ENCODE assay signal across 28 cellular contexts in genomic region chr5:105836263-105836662, GRCh38.
DNase-seq lines count a peak whose midpoint lies in the region; ATAC-seq, FAIRE-seq and TF ChIP-seq lines count a peak whose summit lies in the region.
"Had no signal": no experiment of that assay in that cellular context is flagged by ENCODE, and none has a peak within 500 bp of the region (broad histone marks: within the 10 kb centered on the region; RNA-seq: fewer than 3 reads in every experiment).

No MANE protein-coding gene starts in this region.

- H3F3A ChIP-seq in MM.1S (ENCODE audit: insufficient read depth, low read length) (no peaks in the 10 kb centered on the region), GM23338 (replicated peaks; ENCODE audit: low read depth) (no peaks in the 10 kb centered on the region)

- no peaks in the 10 kb centered on the region for H3K4me1 Mint-ChIP-seq in GM23338
- H3K4me1 Mint-ChIP-seq: activated T-helper 17 cell treated with anti-CD3 and anti-CD28 coated beads, Interleukin-2, amount 50 U/mL, for 72 hours had no signal

- H3K4me1 ChIP-seq in MM.1S (ENCODE audit: low read length) (no peaks in the 10 kb centered on the region), GM23338 (ENCODE audit: insufficient read depth) (no peaks in the 10 kb centered on the region)
- H3K4me1 ChIP-seq: ascending aorta, parathyroid adenoma, right lobe of liver had no signal

- FAIRE-seq in GM12892 (lab: Jason Lieb, UNC): no peak
- FAIRE-seq: H1 had no signal

- DNase-seq in LHCN-M2 (ENCODE audit: low read depth): peak; percentile 68
- peak; percentile 19 for DNase-seq in astrocyte of the spinal cord (ENCODE audit: low read depth, low spot score)
- DNase-seq in fibroblast of the aortic adventitia (ENCODE audit: low read depth): peak; percentile 74
- DNase-seq in MM.1S: no peak
- DNase-seq in DMS153 (lab: John Stamatoyannopoulos, UW): no peak
- DNase-seq in GM23338 (ENCODE audit: low spot score): no peak
- DNase-seq in GM12892 (ENCODE audit: insufficient read length): no peak
- DNase-seq: activated CD8-positive, alpha-beta memory T cell treated with anti-CD3 and anti-CD28 coated beads, Interleukin-2, amount 50 U/mL, for 48 hours; BE2C; cerebellar nuclear complex; DMS79; GF-D8; hypothalamus; left ventricle myocardium superior; midbrain; NCI-H1092 treated with DMSO at 0.1 percent for 48 hours; NCI-H2029; NCI-H748 treated with DMSO at 0.1 percent for 48 hours; right lobe of liver; stimulated activated CD4-positive, alpha-beta T cell treated with anti-CD3 and anti-CD28 coated beads, Interleukin-15, amount 100 ng/mL, for 24 hours; stimulated activated naive CD8-positive, alpha-beta T cell treated with anti-CD3 and anti-CD28 coated beads, Interleukin-15, Interleukin-2, amounts not matched to agents 100 U/mL and 50 U/mL, for 24 hours had no signal

- H3K27me3 Mint-ChIP-seq in GM23338 (ENCODE audit: insufficient read depth, low read depth, poor library complexity): peaks cover 4% of the 10 kb centered on the region
- H3K27me3 Mint-ChIP-seq: activated T-helper 17 cell treated with anti-CD3 and anti-CD28 coated beads, Interleukin-2, amount 50 U/mL, for 72 hours had no signal

- H3K9ac ChIP-seq in MM.1S (ENCODE audit: low read length): no peak overlapping the region
- H3K9ac ChIP-seq: parathyroid adenoma had no signal

- H3K36me3 ChIP-seq in MM.1S (replicated peaks; ENCODE audit: insufficient read depth, low read length): no peaks in the 10 kb centered on the region
- H3K36me3 ChIP-seq in GM23338 (ENCODE audit: insufficient read depth): no peaks in the 10 kb centered on the region; the same call in 1 of the 2 replicates
- H3K36me3 ChIP-seq: ascending aorta, BE2C, right lobe of liver had no signal

- H3K27ac ChIP-seq in MM.1S (ENCODE audit: low read length): no peak overlapping the region
- H3K27ac ChIP-seq in GM23338 (ENCODE audit: low read depth): no peak overlapping the region
- H3K27ac ChIP-seq: ascending aorta, epithelial cell of prostate, parathyroid adenoma, right lobe of liver had no signal

- H3K9me2 ChIP-seq in MM.1S (replicated peaks; ENCODE audit: insufficient read depth, low read length): no peaks in the 10 kb centered on the region
- no peaks in the 10 kb centered on the region for H3K9me2 ChIP-seq in GM23338 (ENCODE audit: insufficient read depth)

- no peaks in the 10 kb centered on the region for H3K9me3 ChIP-seq in MM.1S (replicated peaks; ENCODE audit: insufficient read depth, low read length)
- H3K9me3 ChIP-seq: ascending aorta, BE2C, right lobe of liver had no signal

- in situ Hi-C loops in astrocyte of the spinal cord (cut with HindIII; ENCODE audit: low sequenced_read_pairs): no loop called here

- no peaks in the 10 kb centered on the region for H3K27me3 ChIP-seq in MM.1S (replicated peaks; ENCODE audit: insufficient read depth, low read length)
- H3K27me3 ChIP-seq in GM23338 (ENCODE audit: insufficient read depth): no peaks in the 10 kb centered on the region
- H3K27me3 ChIP-seq: ascending aorta, BE2C, right lobe of liver had no signal

- H3K27ac Mint-ChIP-seq in GM23338: no peak overlapping the region
- H3K27ac Mint-ChIP-seq: activated naive CD4-positive, alpha-beta T cell treated with anti-CD3 and anti-CD28 coated beads, Interleukin-2, amount 50 U/mL, for 72 hours; activated T-helper 17 cell treated with anti-CD3 and anti-CD28 coated beads, Interleukin-2, amount 50 U/mL, for 72 hours; T-helper 2 cell treated with Interferon-gamma antibody and Interleukin-4, amounts not matched to agents 5 μg/mL and 100 μg/mL, for 36 hours had no signal

- TF ChIP-seq CTCF in astrocyte of the spinal cord (IDR thresholded peaks at IDR 0.05; ENCODE audit: low read depth, low read length) (no peak), fibroblast of the aortic adventitia (IDR thresholded peaks at IDR 0.05; ENCODE audit: insufficient read depth, low read length) (no peak), MM.1S (IDR thresholded peaks at IDR 0.05; ENCODE audit: low read length) (no peak), GM23338 (conservative IDR thresholded peaks at IDR 0.05; ENCODE audit: low read depth in 2 of 2) (no peak)

- H4K20me1 ChIP-seq in MM.1S (ENCODE audit: insufficient read depth, low read length) (no peaks in the 10 kb centered on the region), GM23338 (replicated peaks; ENCODE audit: insufficient read depth) (no peaks in the 10 kb centered on the region)

- H3K4me2 ChIP-seq in MM.1S (ENCODE audit: low read depth, low read length) (no peak overlapping the region), GM23338 (no peak overlapping the region)

- H3K9me3 Mint-ChIP-seq in GM23338: peaks cover 7% of the 10 kb centered on the region; the same call in 2 of the 3 replicates

- no peak overlapping the region for H3K4me3 Mint-ChIP-seq in GM23338
- H3K4me3 Mint-ChIP-seq: activated T-helper 17 cell treated with anti-CD3 and anti-CD28 coated beads, Interleukin-2, amount 50 U/mL, for 72 hours; T-helper 2 cell treated with Interferon-gamma antibody and Interleukin-4, amounts not matched to agents 5 μg/mL and 100 μg/mL, for 36 hours had no signal

- H3K36me3 Mint-ChIP-seq in GM23338 (ENCODE audit: low read depth): no peaks in the 10 kb centered on the region; the same call in 1 of the 3 replicates

- no peaks in the 10 kb centered on the region for H3K79me2 ChIP-seq in MM.1S (ENCODE audit: low read length)
- H3K79me2 ChIP-seq in GM23338 (replicated peaks; ENCODE audit: insufficient read depth): no peaks in the 10 kb centered on the region
- H3K79me2 ChIP-seq: parathyroid adenoma had no signal

- ATAC-seq in GM23338: no peak
- ATAC-seq: activated naive CD4-positive, alpha-beta T cell treated with anti-CD3 and anti-CD28 coated beads, Interleukin-2, amount 50 U/mL, for 72 hours; activated T-helper 17 cell treated with anti-CD3 and anti-CD28 coated beads, Interleukin-2, amount 50 U/mL, for 72 hours; left ventricle myocardium superior; right lobe of liver; stimulated activated naive CD8-positive, alpha-beta T cell treated with anti-CD3 and anti-CD28 coated beads, Interleukin-15, Interleukin-2, amounts not matched to agents 100 U/mL and 50 U/mL, for 24 hours had no signal

- TF ChIP-seq POLR2A in GM12892 (IDR thresholded peaks at IDR 0.05; ENCODE audit: low read depth, low read length): no peak

- no peak overlapping the region for H3K4me3 ChIP-seq in astrocyte of the spinal cord (ENCODE audit: low read depth, low read length)
- H3K4me3 ChIP-seq in fibroblast of the aortic adventitia (ENCODE audit: low read depth, low read length): no peak overlapping the region
- H3K4me3 ChIP-seq in MM.1S (ENCODE audit: low read length): no peak overlapping the region
- no peak overlapping the region for H3K4me3 ChIP-seq in GM23338
- H3K4me3 ChIP-seq: ascending aorta, right lobe of liver had no signal

- H2AFZ ChIP-seq in MM.1S (ENCODE audit: low read length): no peak overlapping the region
- H2AFZ ChIP-seq in GM23338: no peak overlapping the region
- H2AFZ ChIP-seq: parathyroid adenoma had no signal

TF ChIP-seq in GM23338, 12 proteins besides CTCF, POLR2A, EP300 and RAD21 (continues in another document):
- TF ChIP-seq ZNF114 (CRISPR knock-in tag; IDR thresholded peaks at IDR 0.05): no peak
- TF ChIP-seq EZH2phosphoT487 (IDR thresholded peaks at IDR 0.05; ENCODE audit: unreplicated experiment): no peak

Comparison
In these comparisons a context has a peak if more than half of its experiments do, and no peak if none do; other contexts are left out.
1. DNase-seq: peak in LHCN-M2 (single experiment), astrocyte of the spinal cord (single experiment) and fibroblast of the aortic adventitia (single experiment); none in MM.1S (single experiment), DMS153 (single experiment), GM23338 (single experiment) and GM12892 (single experiment).